Comparison of ENCODE assay signal across 2 cellular contexts in genomic region chr9:72315089-72315509, GRCh38.
TF ChIP-seq lines count a peak whose summit lies in the region.

No MANE protein-coding gene starts in this region.

TF ChIP-seq in Ishikawa, 13 proteins besides CTCF, POLR2A, EP300 and RAD21:
- no peak for TF ChIP-seq REST (IDR thresholded peaks at IDR 0.05; ENCODE audit: low read depth)
- no peak for TF ChIP-seq YY1 (IDR thresholded peaks at IDR 0.05; ENCODE audit: low read depth)
- no peak for TF ChIP-seq TEAD4 (IDR thresholded peaks at IDR 0.05)
- TF ChIP-seq NFIC (IDR thresholded peaks at IDR 0.05) = peak; percentile 65
- no peak for TF ChIP-seq CREB1 (IDR thresholded peaks at IDR 0.05; ENCODE audit: low read depth)
- TF ChIP-seq FOXM1 (IDR thresholded peaks at IDR 0.05; ENCODE audit: borderline replicate concordance, low read depth) = no peak
- no peak for TF ChIP-seq MAX (IDR thresholded peaks at IDR 0.05)
- 0 out of 2 replicates have a peak, but pooled peaks have one; percentile 31 for TF ChIP-seq ZBTB7A (IDR thresholded peaks at IDR 0.05; ENCODE audit: low read depth)

TF ChIP-seq in HepG2, 621 proteins besides CTCF, POLR2A, EP300 and RAD21 (continued from another document):
- TF ChIP-seq LRRFIP1 (CRISPR knock-in tag; conservative IDR thresholded peaks at IDR 0.05) = no peak
- no peak for TF ChIP-seq ZNF34 (CRISPR knock-in tag; IDR thresholded peaks at IDR 0.05; ENCODE audit: borderline replicate concordance)
- no peak for TF ChIP-seq FOXA3 (CRISPR knock-in tag; IDR thresholded peaks at IDR 0.05)
- TF ChIP-seq KIAA2018 (CRISPR knock-in tag; IDR thresholded peaks at IDR 0.05; ENCODE audit: borderline replicate concordance) = no peak
- no peak for TF ChIP-seq ARID4A (CRISPR knock-in tag; IDR thresholded peaks at IDR 0.05; ENCODE audit: borderline replicate concordance)
- TF ChIP-seq RARA (CRISPR knock-in tag; IDR thresholded peaks at IDR 0.05) = no peak
TF ChIP-seq in HepG2: peak in this region for 0.
